In the genomic region with DNA sequence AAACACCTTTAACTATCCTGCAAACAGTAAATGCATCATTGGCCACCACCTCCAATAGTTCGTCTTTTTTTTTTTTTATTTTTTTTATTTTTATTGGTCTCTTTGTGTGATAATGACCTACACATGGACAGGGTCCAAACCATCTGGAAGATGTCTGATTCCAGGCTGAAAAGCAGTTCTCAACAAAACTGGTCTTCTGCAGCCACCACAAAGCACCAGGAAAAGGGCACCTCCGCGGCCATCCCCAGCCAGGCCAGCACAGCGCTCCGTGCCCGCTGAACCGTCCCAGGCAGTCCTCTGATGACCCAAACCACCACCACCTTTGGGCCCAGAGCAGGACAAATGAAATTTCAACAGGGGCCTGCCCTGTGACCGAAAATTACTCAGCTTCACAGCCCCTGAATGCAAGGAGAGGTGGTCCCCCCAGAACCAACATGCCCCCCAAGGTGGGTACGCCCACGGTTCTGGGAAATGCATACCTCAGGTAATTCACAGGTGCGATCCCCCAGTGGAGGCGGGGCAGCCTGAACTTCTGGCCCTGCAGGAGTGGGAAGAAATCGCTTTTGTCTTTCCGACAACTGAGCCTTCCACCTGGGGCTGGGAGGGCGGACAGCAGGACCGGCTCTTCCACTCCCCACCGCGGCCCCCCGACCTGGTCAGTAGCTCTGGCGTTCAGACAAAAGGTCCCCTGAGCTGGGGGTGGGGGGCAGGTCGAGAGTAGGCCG, we compare ENCODE assay signal across 8 cellular contexts. TPM values are rescaled to one million over a fixed set of nuclear protein-coding genes. Genes with fewer than 3 reads are reported as not detected.
DNase-seq lines count a peak whose midpoint lies in the region; ATAC-seq and TF ChIP-seq lines count a peak whose summit lies in the region.

No MANE protein-coding gene starts in this region.

- H3K27ac ChIP-seq in heart left ventricle, result peak overlapping the region in 4 of 12 donors; percentile 11 to 86 (median 60)

- no peak for ATAC-seq in heart left ventricle
- no peak for ATAC-seq in omental fat pad (ENCODE audit: low FRiP score)
- no peak for ATAC-seq in HG02610 (IDR thresholded peaks at IDR 0.05; ENCODE audit: unreplicated experiment)
- no peak for ATAC-seq in HG03280 (IDR thresholded peaks at IDR 0.05; ENCODE audit: unreplicated experiment)

- H3K4me3 ChIP-seq in heart left ventricle (peak overlapping the region in 11 of 12 donors; percentile 31 to 89 (median 62)), fibroblast of mammary gland (ENCODE audit: control insufficient read depth, low read depth, low read length) (peak overlapping the region; percentile 63)

- intact Hi-C loops in heart left ventricle (cut with DNase I) (loop anchor here in 4 of 10 donors (5.0 to 10.0 kb wide), 5 partner anchors 48 to 208 kb away; no protein-coding TSS in a partner anchor), cardiac septum (cut with DNase I) (loop anchor here (5.0 to 10.0 kb wide), 2 partner anchors 520 to 928 kb away; a partner anchor contains a TSS)

- peaks cover 0 to 14% (median 8%) of the 10 kb centered on the region in 9 donors for H3K27me3 ChIP-seq in heart left ventricle

- TF ChIP-seq POLR2A in heart left ventricle (IDR thresholded peaks at IDR 0.05), result no peak

- TF ChIP-seq CTCF in heart left ventricle (IDR thresholded peaks at IDR 0.05), result no peak
- TF ChIP-seq CTCF in fibroblast of mammary gland (conservative IDR thresholded peaks at IDR 0.05; ENCODE audit: control insufficient read depth, insufficient read depth, low read depth, low read length), result no peak
- no peak for TF ChIP-seq CTCF in omental fat pad (IDR thresholded peaks at IDR 0.05)

- WGBS in heart left ventricle, 4 donors, result 7 to 19% (median 8%) methylated on average over 16 to 22 of the region's 22 CpGs

- DNase-seq in heart left ventricle (no peak), cardiac septum (ENCODE audit: low spot score) (no peak), fibroblast of mammary gland (ENCODE audit: low read depth) (peak; percentile 47), retina (peak; percentile 64), omental fat pad (ENCODE audit: low spot score) (no peak)
- peak; percentile 10 to 16 for DNase-seq in activated CD4-positive, alpha-beta T cell treated with anti-CD3 and anti-CD28 coated beads, Interleukin-2, amount 50 U/mL, for 4 hours

- H3K9me3 ChIP-seq in heart left ventricle, result no peaks in the 10 kb centered on the region

- no peaks in the 10 kb centered on the region for H3K36me3 ChIP-seq in heart left ventricle

- H3K4me1 ChIP-seq in heart left ventricle, result peaks cover 7 to 29% (median 18%) of the 10 kb centered on the region in 12 donors

RNA-seq across cellular contexts. Expression of a gene that starts 1.6 kb away (rescaled TPM):
- total RNA-seq in heart left ventricle (10 to 100 TPM in 2 of 9 donors, 1 to 10 TPM in 7; 1.1 to 16.3 (median 2.5) TPM), cardiac septum (1.7 TPM), omental fat pad (10 to 100 TPM; 13.7 to 32.2 (median 19.3) TPM)
- 1 to 10 TPM in 1 of 2 donors, under 1 TPM in 1; 0.80 to 1.2 TPM for polyA plus RNA-seq in heart left ventricle

Comparison
In these comparisons a context has a peak if more than half of its experiments do, and no peak if none do; other contexts are left out.
1. DNase-seq: peak in activated CD4-positive, alpha-beta T cell treated with anti-CD3 and anti-CD28 coated beads, Interleukin-2, amount 50 U/mL, for 4 hours (2 of 2), fibroblast of mammary gland (single experiment) and retina (single experiment); none in heart left ventricle (0 of 5), cardiac septum (single experiment) and omental fat pad (single experiment).